In the genomic region with DNA sequence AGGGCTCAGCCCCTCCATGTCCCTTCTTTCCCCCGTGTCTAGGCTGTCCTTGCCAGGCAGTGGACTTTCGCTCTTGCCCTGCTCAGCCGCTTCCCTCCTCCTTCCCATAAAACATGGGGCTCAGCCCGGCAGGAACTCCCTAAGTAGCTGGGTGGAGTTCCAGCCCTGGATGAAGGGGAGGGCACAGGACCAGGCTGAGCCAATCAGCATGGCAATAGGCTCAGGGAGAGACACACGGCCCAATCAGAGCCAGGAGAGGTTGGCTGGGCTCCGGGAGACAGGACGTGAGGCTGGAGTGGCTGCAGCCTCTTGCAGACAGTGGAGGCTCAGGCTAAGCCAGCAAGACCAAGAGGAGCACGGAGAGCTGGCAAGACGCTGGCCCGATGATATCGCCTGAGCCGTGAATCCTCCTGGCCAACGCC, we compare ENCODE assay signal across 11 cellular contexts. TPM values are rescaled to one million over a fixed set of nuclear protein-coding genes. Genes with fewer than 3 reads are reported as not detected.
A peak's percentile ranks its signal among the peaks of the same experiment; 100 is the strongest.
DNase-seq lines count a peak whose midpoint lies in the region; ATAC-seq and TF ChIP-seq lines count a peak whose summit lies in the region.
"Had no signal": no experiment of that assay in that cellular context is flagged by ENCODE, and none has a peak within 500 bp of the region (broad histone marks: within the 10 kb centered on the region; RNA-seq: fewer than 3 reads in every experiment).

No MANE protein-coding gene starts in this region.

- H3K4me3 ChIP-seq in cardiac fibroblast (replicated peaks in 1 of 2; ENCODE audit: low read depth in 2 of 2, low read length in 2 of 2), result no peak overlapping the region
- H3K4me3 ChIP-seq in mucosa of descending colon, result no peak overlapping the region
- H3K4me3 ChIP-seq: skin epidermis had no signal

- H3K4me3 Mint-ChIP-seq in activated T-cell treated with anti-CD3 and anti-CD28 coated beads, Interleukin-2, amount 50 U/mL, for 72 hours, result no peak overlapping the region
- H3K4me3 Mint-ChIP-seq: activated CD8-positive, alpha-beta memory T cell treated with anti-CD3 and anti-CD28 coated beads, Interleukin-2, amount 10 ng/mL, durations not matched to agents 7 days and 5 days had no signal

- H3K4me1 Mint-ChIP-seq in activated T-cell treated with anti-CD3 and anti-CD28 coated beads, Interleukin-2, amount 50 U/mL, for 72 hours (ENCODE audit: low read depth), result no peaks in the 10 kb centered on the region
- H3K4me1 Mint-ChIP-seq: activated CD8-positive, alpha-beta memory T cell treated with anti-CD3 and anti-CD28 coated beads, Interleukin-2, amount 10 ng/mL, durations not matched to agents 7 days and 5 days; IgD-negative memory B cell had no signal

- H3K4me1 ChIP-seq in mucosa of descending colon (ENCODE audit: low read depth), result no peaks in the 10 kb centered on the region

- TF ChIP-seq CTCF in cardiac fibroblast (IDR thresholded peaks at IDR 0.05; ENCODE audit: low read depth, low read length) (no peak), mucosa of descending colon (IDR thresholded peaks at IDR 0.05) (no peak)

- H3K27ac Mint-ChIP-seq in activated T-cell treated with anti-CD3 and anti-CD28 coated beads, Interleukin-2, amount 50 U/mL, for 72 hours, result no peak overlapping the region
- H3K27ac Mint-ChIP-seq: activated CD8-positive, alpha-beta memory T cell treated with anti-CD3 and anti-CD28 coated beads, Interleukin-2, amount 10 ng/mL, durations not matched to agents 7 days and 5 days; IgD-negative memory B cell had no signal

- intact Hi-C loops in mucosa of descending colon (cut with DNase I, micrococcal nuclease), result no loop called here

- H3K36me3 ChIP-seq in mucosa of descending colon (ENCODE audit: low read depth), result no peaks in the 10 kb centered on the region

- peak; percentile 67 for DNase-seq in DMS153 treated with DMSO at 0.1 percent for 48 hours (lab: John Stamatoyannopoulos, UW; ENCODE audit: unreplicated experiment)
- DNase-seq in NCI-H1105 (lab: John Stamatoyannopoulos, UW), result peak; percentile 14
- DNase-seq in cardiac fibroblast (ENCODE audit: low read depth in 2 of 2), result peak; percentile 39 to 60
- peak; percentile 65 to 71 (median 67) for DNase-seq in mucosa of descending colon
- DNase-seq in effector CD8-positive, alpha-beta T cell (lab: John Stamatoyannopoulos, UW), result no peak
- no peak for DNase-seq in activated T-cell treated with anti-CD3 and anti-CD28 coated beads, Interleukin-2, amount 50 U/mL, for 72 hours
- DNase-seq: activated CD8-positive, alpha-beta memory T cell treated with anti-CD3 and anti-CD28 coated beads, Interleukin-2, amount 10 ng/mL, durations not matched to agents 7 days and 5 days had no signal

- ATAC-seq in mucosa of descending colon, result peak; percentile 87
- ATAC-seq in HG02763 (IDR thresholded peaks at IDR 0.05; ENCODE audit: unreplicated experiment), result no peak
- no peak for ATAC-seq in activated T-cell treated with anti-CD3 and anti-CD28 coated beads, Interleukin-2, amount 50 U/mL, for 72 hours (replicated peaks in 1 of 2)
- no peak for ATAC-seq in HG03342 (IDR thresholded peaks at IDR 0.05; ENCODE audit: unreplicated experiment)
- ATAC-seq: activated CD8-positive, alpha-beta memory T cell treated with anti-CD3 and anti-CD28 coated beads, Interleukin-2, amount 10 ng/mL, durations not matched to agents 7 days and 5 days had no signal

- H3K36me3 Mint-ChIP-seq in activated T-cell treated with anti-CD3 and anti-CD28 coated beads, Interleukin-2, amount 50 U/mL, for 72 hours (ENCODE audit: insufficient read depth in 2 of 2), result no peaks in the 10 kb centered on the region
- H3K36me3 Mint-ChIP-seq: activated CD8-positive, alpha-beta memory T cell treated with anti-CD3 and anti-CD28 coated beads, Interleukin-2, amount 10 ng/mL, durations not matched to agents 7 days and 5 days; IgD-negative memory B cell had no signal

- H3K27me3 Mint-ChIP-seq in activated T-cell treated with anti-CD3 and anti-CD28 coated beads, Interleukin-2, amount 50 U/mL, for 72 hours (ENCODE audit: low read depth), result peaks cover 6% of the 10 kb centered on the region
- H3K27me3 Mint-ChIP-seq: activated CD8-positive, alpha-beta memory T cell treated with anti-CD3 and anti-CD28 coated beads, Interleukin-2, amount 10 ng/mL, durations not matched to agents 7 days and 5 days had no signal

- H3K9me3 Mint-ChIP-seq in activated T-cell treated with anti-CD3 and anti-CD28 coated beads, Interleukin-2, amount 50 U/mL, for 72 hours, result no peaks in the 10 kb centered on the region
- H3K9me3 Mint-ChIP-seq: IgD-negative memory B cell had no signal

- H3K9me3 ChIP-seq in mucosa of descending colon, result no peaks in the 10 kb centered on the region

RNA-seq across cellular contexts. Expression of gene GALNT9, which starts 54.3 kb away (rescaled TPM):
- 1 to 10 TPM in 1 of 3 donors, under 1 TPM in 1, not detected in 1; 0.43 to 3.7 TPM for total RNA-seq in mucosa of descending colon
- under 1 TPM; 0.42 to 0.53 TPM for total RNA-seq in activated T-cell treated with anti-CD3 and anti-CD28 coated beads, Interleukin-2, amount 50 U/mL, for 72 hours
- total RNA-seq: activated CD8-positive, alpha-beta memory T cell treated with anti-CD3 and anti-CD28 coated beads, Interleukin-2, amount 10 ng/mL, durations not matched to agents 7 days and 5 days had no signal

Comparison
In these comparisons a context has a peak if more than half of its experiments do, and no peak if none do; other contexts are left out.
1. DNase-seq: peak in DMS153 treated with DMSO at 0.1 percent for 48 hours (single experiment), NCI-H1105 (single experiment), cardiac fibroblast (2 of 2) and mucosa of descending colon (3 of 3); none in effector CD8-positive, alpha-beta T cell (single experiment) and activated T-cell treated with anti-CD3 and anti-CD28 coated beads, Interleukin-2, amount 50 U/mL, for 72 hours (0 of 2).